Comparison of ENCODE assay signal across 1 cellular context in the genomic region with DNA sequence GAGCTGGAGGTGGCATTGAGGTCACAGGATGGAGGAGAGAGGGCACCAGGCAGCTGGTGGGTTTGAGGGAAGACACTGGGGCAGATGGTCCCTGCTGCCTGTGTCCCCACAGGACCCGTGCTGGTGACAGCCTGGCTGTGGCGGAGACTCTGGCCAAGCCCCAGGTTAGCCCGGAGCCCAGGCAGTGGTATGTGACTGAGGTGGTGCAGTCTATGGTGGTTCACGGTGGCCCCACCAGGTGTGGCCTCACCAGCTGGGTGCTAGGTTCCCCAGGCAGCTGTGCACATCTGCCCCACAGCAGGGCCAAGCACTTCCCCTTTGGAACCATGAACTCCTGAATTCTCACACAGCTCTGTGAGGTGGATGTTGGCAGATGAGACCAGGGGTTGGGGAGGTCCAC.
TF ChIP-seq lines count a peak whose summit lies in the region.

No MANE protein-coding gene starts in this region.

TF ChIP-seq in GM23338, 12 proteins besides CTCF, POLR2A, EP300 and RAD21 (continued from another document):
- no peak for TF ChIP-seq ZNF331 (CRISPR knock-in tag; IDR thresholded peaks at IDR 0.05; ENCODE audit: low read depth)
- no peak for TF ChIP-seq NANOG (IDR thresholded peaks at IDR 0.05; ENCODE audit: borderline replicate concordance)
- no peak for TF ChIP-seq EZH2 (IDR thresholded peaks at IDR 0.05; ENCODE audit: low read depth, unreplicated experiment)
